9 cellular contexts compared by ENCODE assay signal in the genomic region with DNA sequence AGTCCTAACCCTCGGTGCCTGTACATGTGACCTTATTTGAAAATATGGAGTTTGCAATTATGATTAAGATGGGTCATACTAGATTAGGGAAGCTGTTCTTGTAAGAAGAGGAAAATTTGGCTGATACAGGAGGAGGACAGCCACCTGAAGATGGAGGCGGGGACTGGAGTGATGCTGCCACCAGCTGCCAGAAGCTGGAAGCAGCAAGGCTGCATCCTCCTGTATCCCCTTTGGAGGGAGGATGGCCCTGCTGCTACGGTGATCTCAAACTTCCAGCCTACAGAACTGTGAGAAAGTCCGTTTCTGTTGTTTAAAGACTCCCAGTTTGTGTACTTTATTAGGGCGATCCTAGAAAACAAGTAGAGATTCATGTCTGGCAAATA. TPM values are rescaled to one million over a fixed set of nuclear protein-coding genes. Genes with fewer than 3 reads are reported as not detected.
DNase-seq lines count a peak whose midpoint lies in the region; ATAC-seq and TF ChIP-seq lines count a peak whose summit lies in the region.
"Not testable (repeated sequence)": the region's sequence is repeated elsewhere in the genome, so short reads cannot be mapped to it uniquely, and the experiment has no call there.
"Had no signal": no experiment of that assay in that cellular context is flagged by ENCODE, and none has a peak within 500 bp of the region (broad histone marks: within the 10 kb centered on the region; RNA-seq: fewer than 3 reads in every experiment).

No MANE protein-coding gene starts in this region.

- not testable (repeated sequence) for H3K9me3 Mint-ChIP-seq in activated T-cell treated with anti-CD3 and anti-CD28 coated beads, Interleukin-2, amount 50 U/mL, for 72 hours

- H3K4me3 ChIP-seq in BLaER1 = peak overlapping the region; percentile 81
- H3K4me3 ChIP-seq in Loucy (ENCODE audit: low read length, poor library complexity, severe bottlenecking) = peak overlapping the region; percentile 85
- H3K4me3 ChIP-seq in SJCRH30 = peak overlapping the region; percentile 84
- H3K4me3 ChIP-seq in dorsolateral prefrontal cortex = peak overlapping the region in 57 of 59 donors; percentile 66 to 99 (median 96)
- not testable (repeated sequence) for H3K4me3 ChIP-seq in kidney epithelial cell (ENCODE audit: low read depth, low read length)
- H3K4me3 ChIP-seq in psoas muscle = peak overlapping the region; percentile 88

- not testable (repeated sequence) for H3K27me3 ChIP-seq in BLaER1; Loucy (ENCODE audit: insufficient read depth, low read length, poor library complexity, severe bottlenecking); SJCRH30; dorsolateral prefrontal cortex; kidney epithelial cell (ENCODE audit: control insufficient read depth, insufficient read depth, low read length); psoas muscle (ENCODE audit: insufficient read depth in 3 of 3, low read length in 2 of 3)

- WGBS in psoas muscle, 3 donors = 60 to 66% (median 61%) methylated on average over 5 of the region's 5 CpGs

- H3K4me1 Mint-ChIP-seq in activated T-cell treated with anti-CD3 and anti-CD28 coated beads, Interleukin-2, amount 50 U/mL, for 72 hours (ENCODE audit: low read depth) = peaks cover 27% of the 10 kb centered on the region

- H3K27ac ChIP-seq in BLaER1, SJCRH30, psoas muscle: not testable (repeated sequence)
- H3K27ac ChIP-seq in dorsolateral prefrontal cortex = peak overlapping the region in 40 of 59 donors; percentile 4 to 92 (median 74)

- H3K4me3 Mint-ChIP-seq in activated T-cell treated with anti-CD3 and anti-CD28 coated beads, Interleukin-2, amount 50 U/mL, for 72 hours = peak overlapping the region; percentile 81 to 95

- H3K9me2 ChIP-seq in Loucy (replicated peaks; ENCODE audit: low read depth, low read length) = not testable (repeated sequence)

- H3K36me3 Mint-ChIP-seq in activated T-cell treated with anti-CD3 and anti-CD28 coated beads, Interleukin-2, amount 50 U/mL, for 72 hours (ENCODE audit: insufficient read depth in 2 of 2) = not testable (repeated sequence)

- H3K9ac ChIP-seq in BLaER1; Loucy (ENCODE audit: low read depth, low read length, poor library complexity, severe bottlenecking): not testable (repeated sequence)

- H3F3A ChIP-seq in Loucy (ENCODE audit: low read depth) = not testable (repeated sequence)

- TF ChIP-seq CTCF in Loucy (conservative IDR thresholded peaks at IDR 0.05; ENCODE audit: low read length) (peak; percentile 60), dorsolateral prefrontal cortex (IDR thresholded peaks at IDR 0.05 in 54 of 56, conservative IDR thresholded peaks at IDR 0.05 in 2 of 56; ENCODE audit: low read depth in 1 of 56, partially characterized antibody in 56 of 56) (peak in 48 of 56 donors; percentile 14 to 66 (median 45)), kidney epithelial cell (IDR thresholded peaks at IDR 0.05; ENCODE audit: insufficient read depth, low read length, poor library complexity, severe bottlenecking) (peak; percentile 26)
- not testable (repeated sequence) for TF ChIP-seq CTCF in psoas muscle (IDR thresholded peaks at IDR 0.05)

- not testable (repeated sequence) for H3K79me2 ChIP-seq in Loucy (ENCODE audit: insufficient read depth, low read length)

- ATAC-seq in GM18498 (IDR thresholded peaks at IDR 0.05; ENCODE audit: unreplicated experiment) = peak; percentile 23
- not testable (repeated sequence) for ATAC-seq in activated T-cell treated with anti-CD3 and anti-CD28 coated beads, Interleukin-2, amount 50 U/mL, for 72 hours (replicated peaks in 1 of 2); psoas muscle

- not testable (repeated sequence) for H4K20me1 ChIP-seq in BLaER1; Loucy (ENCODE audit: insufficient read depth, low read length, poor library complexity, severe bottlenecking)

- peak in 1 of 2 experiments; percentile 23 for DNase-seq in SJCRH30
- not testable (repeated sequence) for DNase-seq in activated T-cell treated with anti-CD3 and anti-CD28 coated beads, Interleukin-2, amount 50 U/mL, for 72 hours; dorsolateral prefrontal cortex; kidney epithelial cell (ENCODE audit: low read depth); psoas muscle

- intact Hi-C loops in dorsolateral prefrontal cortex (cut with DNase I); psoas muscle (cut with DNase I): not testable (repeated sequence)

- H3K4me2 ChIP-seq in BLaER1 (peak overlapping the region; percentile 92), Loucy (ENCODE audit: low read depth, low read length, poor library complexity, severe bottlenecking) (peak overlapping the region; percentile 86)

- H3K36me3 ChIP-seq in BLaER1; Loucy (ENCODE audit: insufficient read depth, low read length); SJCRH30; kidney epithelial cell (ENCODE audit: control insufficient read depth, insufficient read depth, low read length); psoas muscle (ENCODE audit: insufficient read depth in 1 of 2, low read depth in 1 of 2): not testable (repeated sequence)

- H3K4me1 ChIP-seq in BLaER1 (peaks cover 21% of the 10 kb centered on the region), Loucy (ENCODE audit: insufficient read depth, low read length, poor library complexity, severe bottlenecking) (peaks cover 15% of the 10 kb centered on the region), psoas muscle (peaks cover 20% of the 10 kb centered on the region)
- H3K4me1 ChIP-seq in SJCRH30 = not testable (repeated sequence)

- not testable (repeated sequence) for H3K27me3 Mint-ChIP-seq in activated T-cell treated with anti-CD3 and anti-CD28 coated beads, Interleukin-2, amount 50 U/mL, for 72 hours (ENCODE audit: low read depth)

- not testable (repeated sequence) for H3K27ac Mint-ChIP-seq in activated T-cell treated with anti-CD3 and anti-CD28 coated beads, Interleukin-2, amount 50 U/mL, for 72 hours

- peak overlapping the region; percentile 96 for H2AFZ ChIP-seq in Loucy (ENCODE audit: low read length)

- H3K9me3 ChIP-seq in BLaER1; Loucy (ENCODE audit: insufficient read depth, low read depth, low read length); SJCRH30 (replicated peaks); psoas muscle: not testable (repeated sequence)

RNA-seq across cellular contexts. Expression of gene MIPEP, which starts 1.0 kb away (rescaled TPM):
- total RNA-seq in SJCRH30 (2014; rRNA removed; shearing (Covaris generic)) = 11.5 and 18.0 TPM in 2 replicates
- total RNA-seq in activated T-cell treated with anti-CD3 and anti-CD28 coated beads, Interleukin-2, amount 50 U/mL, for 72 hours = 10 to 100 TPM; 12.1 to 15.2 TPM
- total RNA-seq in dorsolateral prefrontal cortex (10 to 100 TPM in 111 of 120 experiments, 1 to 10 TPM in 9; 8.6 to 21.4 (median 12.6) TPM), kidney epithelial cell (20.1 and 25.6 TPM in 2 replicates), psoas muscle (10 to 100 TPM; 13.3 to 28.2 (median 16.7) TPM)
- polyA plus RNA-seq in psoas muscle = 10 to 100 TPM; 15.2 to 27.1 (median 17.0) TPM

RNA-seq across cellular contexts. Expression of gene C1QTNF9B, which starts 7.1 kb away (rescaled TPM):
- total RNA-seq in SJCRH30 (2014; rRNA removed; shearing (Covaris generic)) = not detected in 2 replicates
- total RNA-seq in activated T-cell treated with anti-CD3 and anti-CD28 coated beads, Interleukin-2, amount 50 U/mL, for 72 hours = not detected
- 1 to 10 TPM in 20 of 120 experiments, under 1 TPM in 38, not detected in 62; 0.20 to 3.1 (median 0.80) TPM for total RNA-seq in dorsolateral prefrontal cortex
- not detected in 2 replicates for total RNA-seq in kidney epithelial cell
- total RNA-seq in psoas muscle = 1 to 10 TPM in 2 of 4 donors, under 1 TPM in 2; 0.34 to 3.0 (median 1.0) TPM
- polyA plus RNA-seq in psoas muscle = 1 to 10 TPM; 1.0 to 2.7 (median 1.7) TPM
- polyA plus RNA-seq: CD14-positive monocyte had no signal
